ENCODE assay signal across 3 cellular contexts in genomic region chr16:9099131-9099625, GRCh38.
TF ChIP-seq lines count a peak whose summit lies in the region.

No MANE protein-coding gene starts in this region.

TF ChIP-seq in GM23338, 12 proteins besides CTCF, POLR2A, EP300 and RAD21 (continues in another document):
- TF ChIP-seq EZH2 (IDR thresholded peaks at IDR 0.05; ENCODE audit: low read depth, unreplicated experiment) (no peak), JUNB (IDR thresholded peaks at IDR 0.05; ENCODE audit: unreplicated experiment) (no peak), EZH2phosphoT487 (IDR thresholded peaks at IDR 0.05; ENCODE audit: unreplicated experiment) (no peak), ZNF462 (CRISPR knock-in tag; IDR thresholded peaks at IDR 0.05) (no peak), NANOG (IDR thresholded peaks at IDR 0.05; ENCODE audit: borderline replicate concordance) (no peak), STAT1 (IDR thresholded peaks at IDR 0.05; ENCODE audit: unreplicated experiment) (no peak)

TF ChIP-seq in WTC11, 78 proteins besides CTCF, POLR2A, EP300 and RAD21:
- TF ChIP-seq RORB (CRISPR knock-in tag; IDR thresholded peaks at IDR 0.05) = no peak
- no peak for TF ChIP-seq ESRRA (CRISPR knock-in tag; IDR thresholded peaks at IDR 0.05; ENCODE audit: borderline replicate concordance)
- TF ChIP-seq, protein P1, sequence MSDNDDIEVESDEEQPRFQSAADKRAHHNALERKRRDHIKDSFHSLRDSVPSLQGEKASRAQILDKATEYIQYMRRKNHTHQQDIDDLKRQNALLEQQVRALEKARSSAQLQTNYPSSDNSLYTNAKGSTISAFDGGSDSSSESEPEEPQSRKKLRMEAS (CRISPR knock-in tag; IDR thresholded peaks at IDR 0.05) = no peak
- no peak for TF ChIP-seq TEAD1 (CRISPR knock-in tag; IDR thresholded peaks at IDR 0.05)
- TF ChIP-seq, protein P2, sequence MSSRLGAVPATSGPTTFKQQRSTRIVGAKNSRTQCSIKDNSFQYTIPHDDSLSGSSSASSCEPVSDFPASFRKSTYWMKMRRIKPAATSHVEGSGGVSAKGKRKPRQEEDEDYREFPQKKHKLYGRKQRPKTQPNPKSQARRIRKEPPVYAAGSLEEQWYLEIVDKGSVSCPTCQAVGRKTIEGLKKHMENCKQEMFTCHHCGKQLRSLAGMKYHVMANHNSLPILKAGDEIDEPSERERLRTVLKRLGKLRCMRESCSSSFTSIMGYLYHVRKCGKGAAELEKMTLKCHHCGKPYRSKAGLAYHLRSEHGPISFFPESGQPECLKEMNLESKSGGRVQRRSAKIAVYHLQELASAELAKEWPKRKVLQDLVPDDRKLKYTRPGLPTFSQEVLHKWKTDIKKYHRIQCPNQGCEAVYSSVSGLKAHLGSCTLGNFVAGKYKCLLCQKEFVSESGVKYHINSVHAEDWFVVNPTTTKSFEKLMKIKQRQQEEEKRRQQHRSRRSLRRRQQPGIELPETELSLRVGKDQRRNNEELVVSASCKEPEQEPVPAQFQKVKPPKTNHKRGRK (CRISPR knock-in tag; IDR thresholded peaks at IDR 0.05; ENCODE audit: borderline replicate concordance) = no peak
- TF ChIP-seq GTF2I (CRISPR knock-in tag; conservative IDR thresholded peaks at IDR 0.05) = no peak
- no peak for TF ChIP-seq USF1 (CRISPR knock-in tag; IDR thresholded peaks at IDR 0.05)
- TF ChIP-seq MYBL2 (CRISPR knock-in tag; IDR thresholded peaks at IDR 0.05) = no peak

TF ChIP-seq in HepG2, 621 proteins besides CTCF, POLR2A, EP300 and RAD21:
- TF ChIP-seq IKZF5 (CRISPR knock-in tag; IDR thresholded peaks at IDR 0.05) (no peak), ZNF431 (CRISPR knock-in tag; IDR thresholded peaks at IDR 0.05; ENCODE audit: borderline replicate concordance, low read depth) (no peak), ZIK1 (CRISPR knock-in tag; IDR thresholded peaks at IDR 0.05; ENCODE audit: borderline replicate concordance, low read depth) (no peak), ZNF10 (CRISPR knock-in tag; IDR thresholded peaks at IDR 0.05; ENCODE audit: borderline replicate concordance, low read depth) (no peak), HNF4A (CRISPR knock-in tag; IDR thresholded peaks at IDR 0.05) (peak; percentile 28; the same call in 1 of the 2 replicates), POLR2G (IDR thresholded peaks at IDR 0.05; ENCODE audit: low read depth, low read length) (peak; percentile 35; the same call in 1 of the 2 replicates), SMAD9 (CRISPR knock-in tag; IDR thresholded peaks at IDR 0.05) (0 out of 2 replicates have a peak, but pooled peaks have one; percentile 33), ZMYM2 (CRISPR knock-in tag; IDR thresholded peaks at IDR 0.05) (0 out of 2 replicates have a peak, but pooled peaks have one; percentile 19), GATAD2A (CRISPR knock-in tag; IDR thresholded peaks at IDR 0.05) (no peak), RCOR2 (CRISPR knock-in tag; IDR thresholded peaks at IDR 0.05) (0 out of 2 replicates have a peak, but pooled peaks have one; percentile 7)
- TF ChIP-seq, protein P3, sequence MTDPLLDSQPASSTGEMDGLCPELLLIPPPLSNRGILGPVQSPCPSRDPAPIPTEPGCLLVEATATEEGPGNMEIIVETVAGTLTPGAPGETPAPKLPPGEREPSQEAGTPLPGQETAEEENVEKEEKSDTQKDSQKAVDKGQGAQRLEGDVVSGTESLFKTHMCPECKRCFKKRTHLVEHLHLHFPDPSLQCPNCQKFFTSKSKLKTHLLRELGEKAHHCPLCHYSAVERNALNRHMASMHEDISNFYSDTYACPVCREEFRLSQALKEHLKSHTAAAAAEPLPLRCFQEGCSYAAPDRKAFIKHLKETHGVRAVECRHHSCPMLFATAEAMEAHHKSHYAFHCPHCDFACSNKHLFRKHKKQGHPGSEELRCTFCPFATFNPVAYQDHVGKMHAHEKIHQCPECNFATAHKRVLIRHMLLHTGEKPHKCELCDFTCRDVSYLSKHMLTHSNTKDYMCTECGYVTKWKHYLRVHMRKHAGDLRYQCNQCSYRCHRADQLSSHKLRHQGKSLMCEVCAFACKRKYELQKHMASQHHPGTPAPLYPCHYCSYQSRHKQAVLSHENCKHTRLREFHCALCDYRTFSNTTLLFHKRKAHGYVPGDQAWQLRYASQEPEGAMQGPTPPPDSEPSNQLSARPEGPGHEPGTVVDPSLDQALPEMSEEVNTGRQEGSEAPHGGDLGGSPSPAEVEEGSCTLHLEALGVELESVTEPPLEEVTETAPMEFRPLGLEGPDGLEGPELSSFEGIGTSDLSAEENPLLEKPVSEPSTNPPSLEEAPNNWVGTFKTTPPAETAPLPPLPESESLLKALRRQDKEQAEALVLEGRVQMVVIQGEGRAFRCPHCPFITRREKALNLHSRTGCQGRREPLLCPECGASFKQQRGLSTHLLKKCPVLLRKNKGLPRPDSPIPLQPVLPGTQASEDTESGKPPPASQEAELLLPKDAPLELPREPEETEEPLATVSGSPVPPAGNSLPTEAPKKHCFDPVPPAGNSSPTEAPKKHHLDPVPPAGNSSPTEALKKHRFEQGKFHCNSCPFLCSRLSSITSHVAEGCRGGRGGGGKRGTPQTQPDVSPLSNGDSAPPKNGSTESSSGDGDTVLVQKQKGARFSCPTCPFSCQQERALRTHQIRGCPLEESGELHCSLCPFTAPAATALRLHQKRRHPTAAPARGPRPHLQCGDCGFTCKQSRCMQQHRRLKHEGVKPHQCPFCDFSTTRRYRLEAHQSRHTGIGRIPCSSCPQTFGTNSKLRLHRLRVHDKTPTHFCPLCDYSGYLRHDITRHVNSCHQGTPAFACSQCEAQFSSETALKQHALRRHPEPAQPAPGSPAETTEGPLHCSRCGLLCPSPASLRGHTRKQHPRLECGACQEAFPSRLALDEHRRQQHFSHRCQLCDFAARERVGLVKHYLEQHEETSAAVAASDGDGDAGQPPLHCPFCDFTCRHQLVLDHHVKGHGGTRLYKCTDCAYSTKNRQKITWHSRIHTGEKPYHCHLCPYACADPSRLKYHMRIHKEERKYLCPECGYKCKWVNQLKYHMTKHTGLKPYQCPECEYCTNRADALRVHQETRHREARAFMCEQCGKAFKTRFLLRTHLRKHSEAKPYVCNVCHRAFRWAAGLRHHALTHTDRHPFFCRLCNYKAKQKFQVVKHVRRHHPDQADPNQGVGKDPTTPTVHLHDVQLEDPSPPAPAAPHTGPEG (CRISPR knock-in tag; IDR thresholded peaks at IDR 0.05) = no peak
